In the genomic region with DNA sequence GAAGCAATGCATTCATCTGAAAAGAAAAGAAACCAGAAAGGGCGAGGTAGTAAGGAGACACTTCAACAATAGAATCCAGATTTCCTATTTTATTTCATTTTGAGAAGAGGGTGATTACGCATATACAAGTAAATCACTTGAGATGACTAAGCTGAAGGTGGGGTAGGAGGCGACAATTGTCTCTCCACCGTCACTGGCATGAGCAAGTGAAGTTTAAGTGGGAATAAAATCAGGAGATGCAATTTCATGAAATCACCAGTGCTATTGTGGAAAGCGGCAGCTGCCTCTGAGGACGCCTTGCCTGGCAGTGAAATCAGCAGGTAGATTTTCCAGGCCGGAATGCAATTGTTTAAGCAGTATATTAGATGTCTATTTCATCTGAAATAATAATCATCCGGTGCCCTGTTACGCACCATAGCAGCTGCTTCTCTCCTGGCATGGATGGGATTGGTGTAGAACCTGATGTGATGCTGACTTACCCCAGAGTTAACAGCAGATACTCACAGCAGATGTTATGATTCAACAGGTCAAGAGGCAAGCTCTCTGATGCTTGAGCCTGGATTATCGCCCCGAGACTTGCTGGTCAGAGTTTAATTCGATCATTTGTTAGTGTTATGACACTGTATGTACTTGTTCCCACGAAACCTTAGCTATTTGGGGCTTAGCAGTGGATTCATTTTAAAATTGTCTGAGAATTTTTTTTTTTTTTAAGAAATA, we compare ENCODE assay signal across 16 cellular contexts.
DNase-seq lines count a peak whose midpoint lies in the region; ATAC-seq and TF ChIP-seq lines count a peak whose summit lies in the region.
"Had no signal": no experiment of that assay in that cellular context is flagged by ENCODE, and none has a peak within 500 bp of the region (broad histone marks: within the 10 kb centered on the region; RNA-seq: fewer than 3 reads in every experiment).

No MANE protein-coding gene starts in this region.

- WGBS in spleen, 5 donors, result 68 to 92% (median 85%) methylated on average over 13 of the region's 13 CpGs

- H3K4me1 Mint-ChIP-seq in CD4-positive, alpha-beta memory T cell, result peaks cover 0 to 4% (median 1%) of the 10 kb centered on the region in 4 donors
- H3K4me1 Mint-ChIP-seq: activated T-helper 17 cell treated with anti-CD3 and anti-CD28 coated beads, Interleukin-2, amount 50 U/mL, for 72 hours had no signal

- H3K36me3 Mint-ChIP-seq in CD4-positive, alpha-beta memory T cell, result no peaks in the 10 kb centered on the region
- H3K36me3 Mint-ChIP-seq: naive B cell had no signal

- no peaks in the 10 kb centered on the region for H3K4me1 ChIP-seq in foreskin keratinocyte
- no peaks in the 10 kb centered on the region for H3K4me1 ChIP-seq in CD4-positive, alpha-beta memory T cell (ENCODE audit: insufficient read depth, low read length)
- H3K4me1 ChIP-seq in spleen, result no peaks in the 10 kb centered on the region
- H3K4me1 ChIP-seq: lower lobe of right lung, transverse colon had no signal

- H3K9me3 Mint-ChIP-seq in CD4-positive, alpha-beta memory T cell, result no peaks in the 10 kb centered on the region
- H3K9me3 Mint-ChIP-seq: activated B cell treated with CpG ODN at 0.5 μM for 24 hours; activated T-helper 17 cell treated with anti-CD3 and anti-CD28 coated beads, Interleukin-2, amount 50 U/mL, for 72 hours; endodermal cell; naive B cell had no signal

- DNase-seq in HCEC 1CT (peak; percentile 68), NCI-H1694 (lab: John Stamatoyannopoulos, UW) (peak; percentile 60), SHP77 treated with DMSO at 0.1 percent for 48 hours (lab: John Stamatoyannopoulos, UW) (peak; percentile 25), foreskin keratinocyte (no peak), spleen (no peak)
- DNase-seq in CD4-positive, alpha-beta memory T cell, result no peak
- DNase-seq: activated B cell treated with CpG ODN at 0.5 μM for 24 hours; endodermal cell; lower lobe of right lung; naive B cell; stimulated activated CD4-positive, alpha-beta T cell treated with anti-CD3 and anti-CD28 coated beads, Interleukin-12 subunit alpha, Interleukin-12 subunit beta, amount 100 ng/mL, for 4 hours; stimulated activated naive CD4-positive, alpha-beta T cell treated with Interleukin-2 at 50 U/mL for 16 hours; transverse colon had no signal

- TF ChIP-seq POLR2A in spleen (IDR thresholded peaks at IDR 0.05), result no peak

- no peaks in the 10 kb centered on the region for H3K36me3 ChIP-seq in CD4-positive, alpha-beta memory T cell (ENCODE audit: insufficient read depth, low read length)
- no peaks in the 10 kb centered on the region for H3K36me3 ChIP-seq in spleen
- H3K36me3 ChIP-seq: lower lobe of right lung, transverse colon had no signal

- ATAC-seq in foreskin keratinocyte (peak; percentile 38), GM21717 (IDR thresholded peaks at IDR 0.05; ENCODE audit: unreplicated experiment) (no peak)
- no peak for ATAC-seq in activated CD4-positive, CD25-positive, alpha-beta regulatory T cell treated with anti-CD3 and anti-CD28 coated beads, Interleukin-2, amount 50 U/mL, for 24 hours
- ATAC-seq: activated T-helper 17 cell treated with anti-CD3 and anti-CD28 coated beads, Interleukin-2, amount 50 U/mL, for 72 hours; lower lobe of right lung had no signal

- POLR2A ChIA-PET in CD4-positive, alpha-beta memory T cell (lab: Charles Lee; ENCODE audit: partially characterized antibody), result no interaction called here

- CTCF ChIA-PET in CD4-positive, alpha-beta memory T cell (lab: Charles Lee; ENCODE audit: partially characterized antibody), result interaction anchor here (0.7 to 2.8 kb wide), 2 partner anchors 349 to 441 kb away, joined by 3 to 10 read pairs; no protein-coding TSS in a partner anchor

- intact Hi-C loops in CD4-positive, alpha-beta memory T cell (cut with micrococcal nuclease), result loop anchor here (5.0 kb wide), 1 partner anchor 43 kb away; no protein-coding TSS in a partner anchor
- intact Hi-C loops in spleen (cut with DNase I; ENCODE audit: low total_unique reads), result no loop called here

- peaks cover 2% of the 10 kb centered on the region for H3K27me3 ChIP-seq in foreskin keratinocyte
- H3K27me3 ChIP-seq in CD4-positive, alpha-beta memory T cell (ENCODE audit: insufficient read depth, low read length), result no peaks in the 10 kb centered on the region
- peaks cover 0 to 3% (median 0%) of the 10 kb centered on the region in 7 donors for H3K27me3 ChIP-seq in spleen (replicated peaks in 1 of 7)

- H3K27ac Mint-ChIP-seq in CD4-positive, alpha-beta memory T cell, result no peak overlapping the region
- H3K27ac Mint-ChIP-seq: activated B cell treated with CpG ODN at 0.5 μM for 24 hours; activated T-helper 17 cell treated with anti-CD3 and anti-CD28 coated beads, Interleukin-2, amount 50 U/mL, for 72 hours; endodermal cell had no signal

- H3K4me3 Mint-ChIP-seq in CD4-positive, alpha-beta memory T cell, result no peak overlapping the region
- H3K4me3 Mint-ChIP-seq: activated B cell treated with CpG ODN at 0.5 μM for 24 hours; activated T-helper 17 cell treated with anti-CD3 and anti-CD28 coated beads, Interleukin-2, amount 50 U/mL, for 72 hours; endodermal cell; naive B cell had no signal

- TF ChIP-seq CTCF in foreskin keratinocyte (conservative IDR thresholded peaks at IDR 0.05) (no peak), spleen (IDR thresholded peaks at IDR 0.05 in 8 of 11, conservative IDR thresholded peaks at IDR 0.05 in 3 of 11) (no peak)

- H3K4me3 ChIP-seq in CD4-positive, alpha-beta memory T cell (ENCODE audit: low read length in 2 of 2), result no peak overlapping the region
- H3K4me3 ChIP-seq in spleen, result no peak overlapping the region
- H3K4me3 ChIP-seq: lower lobe of right lung, transverse colon had no signal

- H3K9me3 ChIP-seq in CD4-positive, alpha-beta memory T cell (ENCODE audit: control insufficient read depth in 1 of 2, low read length in 2 of 2), result no peaks in the 10 kb centered on the region
- H3K9me3 ChIP-seq in spleen, result no peaks in the 10 kb centered on the region
- H3K9me3 ChIP-seq: lower lobe of right lung, transverse colon had no signal

- H3K27me3 Mint-ChIP-seq in CD4-positive, alpha-beta memory T cell, result peaks cover 6 to 22% of the 10 kb centered on the region in 2 donors

- H3K27ac ChIP-seq in foreskin keratinocyte (no peak overlapping the region), spleen (no peak overlapping the region)
- H3K27ac ChIP-seq in CD4-positive, alpha-beta memory T cell (ENCODE audit: low read depth, low read length), result no peak overlapping the region
- H3K27ac ChIP-seq: lower lobe of right lung, transverse colon had no signal

Comparison
In these comparisons a context has a peak if more than half of its experiments do, and no peak if none do; other contexts are left out.
1. DNase-seq: peak in HCEC 1CT (single experiment), NCI-H1694 (single experiment) and SHP77 treated with DMSO at 0.1 percent for 48 hours (single experiment); none in foreskin keratinocyte (0 of 2), CD4-positive, alpha-beta memory T cell (0 of 5) and spleen (single experiment).